In the genomic region with DNA sequence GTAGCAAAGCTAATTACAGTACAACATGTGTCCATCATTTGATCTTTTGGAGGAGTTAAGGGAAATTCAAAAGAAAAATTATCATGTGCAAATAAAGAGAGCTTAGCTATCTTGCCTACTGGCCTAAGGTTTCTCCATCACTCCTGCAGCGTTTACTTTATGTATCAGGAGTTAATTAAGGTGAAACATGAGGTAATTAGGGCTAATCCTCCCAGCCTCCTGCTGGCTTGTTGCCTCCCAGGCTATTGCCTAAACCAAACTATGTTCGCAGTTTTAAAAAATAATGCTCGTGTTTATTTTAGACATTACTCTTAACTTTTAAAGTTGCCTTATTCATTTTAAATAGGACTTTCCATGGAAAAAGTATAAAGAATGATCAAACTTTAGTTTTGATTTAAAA, we compare ENCODE assay signal across 19 cellular contexts.
DNase-seq lines count a peak whose midpoint lies in the region; ATAC-seq and TF ChIP-seq lines count a peak whose summit lies in the region.
"Had no signal": no experiment of that assay in that cellular context is flagged by ENCODE, and none has a peak within 500 bp of the region (broad histone marks: within the 10 kb centered on the region; RNA-seq: fewer than 3 reads in every experiment).

No MANE protein-coding gene starts in this region.

- no peak for TF ChIP-seq POLR2A in esophagus squamous epithelium (IDR thresholded peaks at IDR 0.05)

- no peak overlapping the region for H3K4ac ChIP-seq in neuronal stem cell (ENCODE audit: low read length)

- no peak overlapping the region for H2BK120ac ChIP-seq in neuronal stem cell (ENCODE audit: low read depth, low read length)

- H3K9me3 ChIP-seq in HEK293 (ENCODE audit: control insufficient read depth, insufficient read depth, low read depth, low read length) (no peaks in the 10 kb centered on the region), neuronal stem cell (replicated peaks in 1 of 2; ENCODE audit: control insufficient read depth in 2 of 2, insufficient read depth in 1 of 2, low read depth in 1 of 2, low read length in 2 of 2) (no peaks in the 10 kb centered on the region), esophagus squamous epithelium (peaks cover 0 to 3% (median 0%) of the 10 kb centered on the region in 3 donors)
- H3K9me3 ChIP-seq: SK-N-SH had no signal

- no peak overlapping the region for H2BK15ac ChIP-seq in neuronal stem cell (ENCODE audit: low read length)

- no peak overlapping the region for H3K4me3 ChIP-seq in HEK293 (ENCODE audit: low read depth, low read length)
- no peak overlapping the region for H3K4me3 ChIP-seq in neuronal stem cell (ENCODE audit: low read length in 2 of 2)
- H3K4me3 ChIP-seq in esophagus squamous epithelium: no peak overlapping the region

- H3K4me1 ChIP-seq in HEK293 (ENCODE audit: control insufficient read depth, insufficient read depth, low read length) (no peaks in the 10 kb centered on the region), neuronal stem cell (ENCODE audit: control insufficient read depth in 2 of 2, insufficient read depth in 1 of 2, low read depth in 1 of 2, low read length in 2 of 2) (peaks cover 0 to 3% of the 10 kb centered on the region in 2 donors), esophagus squamous epithelium (peaks cover 0 to 15% (median 5%) of the 10 kb centered on the region in 3 donors)

- H2BK5ac ChIP-seq in neuronal stem cell (ENCODE audit: low read length): no peak overlapping the region

- DNase-seq in NCI-H146 (lab: John Stamatoyannopoulos, UW): peak; percentile 86
- peak; percentile 94 for DNase-seq in NCI-H82 (lab: John Stamatoyannopoulos, UW)
- peak; percentile 26 for DNase-seq in neuronal stem cell (ENCODE audit: low spot score)
- no peak for DNase-seq in esophagus squamous epithelium (lab: John Stamatoyannopoulos, UW)
- DNase-seq: ACHN, AML-193, DMS153, GF-D8, KBM-7, NCI-H1436, NCI-H2029 treated with DMSO at 0.1 percent for 48 hours, NCI-H510A treated with DMSO at 0.1 percent for 48 hours, SHP77 treated with DMSO at 0.1 percent for 48 hours, SK-N-SH had no signal

- ATAC-seq in HG02798 (IDR thresholded peaks at IDR 0.05; ENCODE audit: poor library complexity, unreplicated experiment): no peak
- ATAC-seq in GM19035 (IDR thresholded peaks at IDR 0.05; ENCODE audit: unreplicated experiment): no peak
- ATAC-seq: HepG2 had no signal

- H3K14ac ChIP-seq in neuronal stem cell (ENCODE audit: low read length): no peak overlapping the region

- no peak overlapping the region for H2AK5ac ChIP-seq in neuronal stem cell (ENCODE audit: low read depth, low read length)

- no peak overlapping the region for H3K4me2 ChIP-seq in neuronal stem cell (ENCODE audit: insufficient read depth, low read length, poor library complexity, severe bottlenecking)
- H3K4me2 ChIP-seq: SK-N-SH had no signal

- intact Hi-C loops in esophagus squamous epithelium (cut with DNase I): no loop called here

- TF ChIP-seq CTCF in HEK293 (tag by site-specific recombination; IDR thresholded peaks at IDR 0.05) (no peak), esophagus squamous epithelium (IDR thresholded peaks at IDR 0.05) (no peak)

- no peaks in the 10 kb centered on the region for H3K27me3 ChIP-seq in neuronal stem cell (ENCODE audit: control insufficient read depth in 3 of 3, insufficient read depth in 3 of 3, low read depth in 1 of 3, low read length in 3 of 3)
- no peaks in the 10 kb centered on the region for H3K27me3 ChIP-seq in esophagus squamous epithelium

- no peak overlapping the region for H2BK12ac ChIP-seq in neuronal stem cell (ENCODE audit: low read length)

- H3K23ac ChIP-seq in neuronal stem cell (ENCODE audit: low read depth, low read length, poor library complexity): no peak overlapping the region

- no peak overlapping the region for H4K8ac ChIP-seq in neuronal stem cell (ENCODE audit: low read depth, low read length)

- CTCF ChIA-PET in HEK293 (lab: Yijun Ruan, JAX): no interaction called here

- H3K27ac ChIP-seq in HEK293 (ENCODE audit: extremely low read depth, low read depth, low read length) (no peak overlapping the region), neuronal stem cell (replicated peaks; ENCODE audit: low read length) (no peak overlapping the region), esophagus squamous epithelium (no peak overlapping the region)
- H3K27ac ChIP-seq: C4-2B had no signal

- H3K18ac ChIP-seq in neuronal stem cell (ENCODE audit: low read length): no peak overlapping the region

- no peak overlapping the region for H2AFZ ChIP-seq in neuronal stem cell (ENCODE audit: low read length)

- H3K36me3 ChIP-seq in HEK293 (ENCODE audit: control insufficient read depth in 2 of 2, insufficient read depth in 1 of 2, low read length in 2 of 2): no peaks in the 10 kb centered on the region
- H3K36me3 ChIP-seq in neuronal stem cell (replicated peaks in 1 of 2; ENCODE audit: control insufficient read depth in 2 of 2, insufficient read depth in 2 of 2, low read length in 2 of 2): no peaks in the 10 kb centered on the region
- H3K36me3 ChIP-seq in esophagus squamous epithelium: no peaks in the 10 kb centered on the region

- H3K79me1 ChIP-seq in neuronal stem cell (ENCODE audit: low read depth, low read length): no peaks in the 10 kb centered on the region

- POLR2A ChIA-PET in HEK293 (lab: Yijun Ruan, JAX): no interaction called here

- H3K9ac ChIP-seq in neuronal stem cell (ENCODE audit: low read depth, low read length, poor library complexity): no peak overlapping the region
- H3K9ac ChIP-seq: SK-N-SH had no signal

- H4K91ac ChIP-seq in neuronal stem cell (ENCODE audit: low read depth, low read length, poor library complexity): no peak overlapping the region

- WGBS in neuronal stem cell (ENCODE audit: extremely low coverage in 2 of 2, insufficient read length in 2 of 2, insufficient replicate concordance in 1 of 2), 2 donors: no CpG with 5 or more reads among the region's 3 CpGs
- 40 to 41% methylated on average over 3 of the region's 3 CpGs for WGBS in esophagus squamous epithelium, 2 donors

TF ChIP-seq in HEK293, 187 proteins besides CTCF, POLR2A, EP300 and RAD21:
- TF ChIP-seq WT1 (tag by site-specific recombination; IDR thresholded peaks at IDR 0.05): peak; percentile 69; the same call in 1 of the 2 replicates
- TF ChIP-seq, protein P1, sequence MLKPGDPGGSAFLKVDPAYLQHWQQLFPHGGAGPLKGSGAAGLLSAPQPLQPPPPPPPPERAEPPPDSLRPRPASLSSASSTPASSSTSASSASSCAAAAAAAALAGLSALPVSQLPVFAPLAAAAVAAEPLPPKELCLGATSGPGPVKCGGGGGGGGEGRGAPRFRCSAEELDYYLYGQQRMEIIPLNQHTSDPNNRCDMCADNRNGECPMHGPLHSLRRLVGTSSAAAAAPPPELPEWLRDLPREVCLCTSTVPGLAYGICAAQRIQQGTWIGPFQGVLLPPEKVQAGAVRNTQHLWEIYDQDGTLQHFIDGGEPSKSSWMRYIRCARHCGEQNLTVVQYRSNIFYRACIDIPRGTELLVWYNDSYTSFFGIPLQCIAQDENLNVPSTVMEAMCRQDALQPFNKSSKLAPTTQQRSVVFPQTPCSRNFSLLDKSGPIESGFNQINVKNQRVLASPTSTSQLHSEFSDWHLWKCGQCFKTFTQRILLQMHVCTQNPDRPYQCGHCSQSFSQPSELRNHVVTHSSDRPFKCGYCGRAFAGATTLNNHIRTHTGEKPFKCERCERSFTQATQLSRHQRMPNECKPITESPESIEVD (tag by site-specific recombination; IDR thresholded peaks at IDR 0.05): 0 out of 2 replicates have a peak, but pooled peaks have one; percentile 40
- TF ChIP-seq ZNF169 (tag by site-specific recombination; IDR thresholded peaks at IDR 0.05): no peak
- peak; percentile 23; the same call in 1 of the 2 replicates for TF ChIP-seq OSR2 (tag by site-specific recombination; IDR thresholded peaks at IDR 0.05)
- no peak for TF ChIP-seq ZNF146 (tag by site-specific recombination; IDR thresholded peaks at IDR 0.05)
TF ChIP-seq in HEK293: peak in this region for 3.
